ENCODE assay signal across 8 cellular contexts in the genomic region with DNA sequence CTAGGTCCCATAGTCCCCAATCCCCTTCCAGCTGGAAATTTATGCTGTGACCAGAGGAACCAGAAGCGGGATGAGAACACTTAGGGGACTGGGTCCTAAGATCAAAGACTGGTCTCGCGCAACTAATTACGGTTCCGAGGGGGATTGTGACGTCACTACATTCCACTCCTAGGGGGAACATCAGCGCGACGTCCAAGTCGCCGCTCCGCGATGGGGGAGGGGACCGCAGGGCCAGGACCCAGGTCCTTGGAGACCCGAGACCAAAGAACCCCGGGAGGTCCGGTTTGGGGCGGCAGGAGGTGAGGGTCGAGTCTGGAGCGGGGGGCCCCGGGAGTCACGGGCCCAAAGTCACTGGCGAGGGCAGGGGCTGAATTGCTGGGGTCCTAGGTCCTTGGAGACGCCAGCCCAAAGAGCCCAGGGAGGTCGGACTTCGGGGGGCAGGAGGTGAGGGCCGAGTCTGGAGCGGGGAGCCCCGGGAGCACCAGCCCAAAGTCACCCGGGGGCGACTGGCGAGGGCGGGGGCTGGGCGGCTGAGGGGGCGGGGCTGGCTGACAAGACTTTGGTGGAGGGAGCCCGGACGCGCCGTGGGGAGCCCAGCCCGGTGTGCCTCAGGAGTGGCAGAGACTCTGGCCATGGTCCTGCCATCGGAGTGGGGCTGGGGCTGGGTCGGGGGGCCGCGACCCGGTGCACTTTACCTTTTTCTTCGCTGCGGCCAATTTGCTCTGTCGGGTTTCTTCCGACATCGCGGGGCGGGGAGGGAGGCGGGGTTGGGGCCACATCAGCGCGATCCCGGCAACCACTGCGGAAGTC. TPM values are rescaled to one million over a fixed set of nuclear protein-coding genes. Genes with fewer than 3 reads are reported as not detected.
DNase-seq lines count a peak whose midpoint lies in the region; ATAC-seq and TF ChIP-seq lines count a peak whose summit lies in the region.

A gene with protein sequence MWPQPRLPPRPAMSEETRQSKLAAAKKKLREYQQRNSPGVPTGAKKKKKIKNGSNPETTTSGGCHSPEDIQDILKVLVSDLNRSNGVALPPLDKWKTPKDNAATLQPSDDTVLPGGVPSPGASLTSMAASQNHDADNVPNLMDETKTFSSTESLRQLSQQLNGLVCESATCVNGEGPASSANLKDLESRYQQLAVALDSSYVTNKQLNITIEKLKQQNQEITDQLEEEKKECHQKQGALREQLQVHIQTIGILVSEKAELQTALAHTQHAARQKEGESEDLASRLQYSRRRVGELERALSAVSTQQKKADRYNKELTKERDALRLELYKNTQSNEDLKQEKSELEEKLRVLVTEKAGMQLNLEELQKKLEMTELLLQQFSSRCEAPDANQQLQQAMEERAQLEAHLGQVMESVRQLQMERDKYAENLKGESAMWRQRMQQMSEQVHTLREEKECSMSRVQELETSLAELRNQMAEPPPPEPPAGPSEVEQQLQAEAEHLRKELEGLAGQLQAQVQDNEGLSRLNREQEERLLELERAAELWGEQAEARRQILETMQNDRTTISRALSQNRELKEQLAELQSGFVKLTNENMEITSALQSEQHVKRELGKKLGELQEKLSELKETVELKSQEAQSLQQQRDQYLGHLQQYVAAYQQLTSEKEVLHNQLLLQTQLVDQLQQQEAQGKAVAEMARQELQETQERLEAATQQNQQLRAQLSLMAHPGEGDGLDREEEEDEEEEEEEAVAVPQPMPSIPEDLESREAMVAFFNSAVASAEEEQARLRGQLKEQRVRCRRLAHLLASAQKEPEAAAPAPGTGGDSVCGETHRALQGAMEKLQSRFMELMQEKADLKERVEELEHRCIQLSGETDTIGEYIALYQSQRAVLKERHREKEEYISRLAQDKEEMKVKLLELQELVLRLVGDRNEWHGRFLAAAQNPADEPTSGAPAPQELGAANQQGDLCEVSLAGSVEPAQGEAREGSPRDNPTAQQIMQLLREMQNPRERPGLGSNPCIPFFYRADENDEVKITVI (minus strand): TSS at position 810 of the 810 bp plus-strand sequence. CDS start 31 bp downstream, at position 779.

- H3K4me1 ChIP-seq in stomach smooth muscle (ENCODE audit: control insufficient read depth, insufficient read depth, low read length), result peaks cover 29% of the 10 kb centered on the region

- H3K36me3 ChIP-seq in stomach smooth muscle (ENCODE audit: control insufficient read depth in 2 of 2, insufficient read depth in 2 of 2, low read length in 2 of 2), result peaks cover 9 to 18% of the 10 kb centered on the region in 2 donors

- TF ChIP-seq CTCF in coronary artery (IDR thresholded peaks at IDR 0.05), result no peak

- ATAC-seq in GM18499 (IDR thresholded peaks at IDR 0.05; ENCODE audit: insufficient read depth, unreplicated experiment), result peak; percentile 25
- peak; percentile 57 for ATAC-seq in HG02798 (IDR thresholded peaks at IDR 0.05; ENCODE audit: poor library complexity, unreplicated experiment)
- peak; percentile 68 for ATAC-seq in left lobe of liver

- peak within 1 kb of the TSS; percentile 91 for H3K27ac ChIP-seq in coronary artery
- peak within 1 kb of the TSS; percentile 76 for H3K27ac ChIP-seq in stomach smooth muscle (ENCODE audit: low read length)

- H3K4me3 ChIP-seq in coronary artery, result peak within 1 kb of the TSS; percentile 83
- peak within 1 kb of the TSS; percentile 87 to 92 for H3K4me3 ChIP-seq in stomach smooth muscle (ENCODE audit: low read length in 2 of 2)

- no peaks in the 10 kb centered on the region for H3K9me3 ChIP-seq in stomach smooth muscle (ENCODE audit: control insufficient read depth in 2 of 2, low read length in 2 of 2)

- H3K9ac ChIP-seq in stomach smooth muscle (ENCODE audit: low read length in 2 of 2), result peak within 1 kb of the TSS; percentile 91 to 97

- no peaks in the 10 kb centered on the region for H3K27me3 ChIP-seq in stomach smooth muscle (ENCODE audit: control insufficient read depth in 1 of 2, insufficient read depth in 2 of 2, low read length in 2 of 2)

- peak; percentile 63 for DNase-seq in AG08395 (ENCODE audit: low spot score)
- peak; percentile 45 for DNase-seq in OCI-M1 (lab: John Stamatoyannopoulos, UW)
- DNase-seq in coronary artery (ENCODE audit: low spot score), result no peak
- DNase-seq in left lobe of liver (ENCODE audit: low spot score), result no peak
- DNase-seq in foreskin melanocyte, result no peak

RNA-seq across cellular contexts. Expression of the gene that starts here (rescaled TPM):
- total RNA-seq in left lobe of liver, result 34.8 TPM

Comparison
In these comparisons a context has a peak if more than half of its experiments do, and no peak if none do; other contexts are left out.
1. DNase-seq: peak in AG08395 (single experiment) and OCI-M1 (single experiment); none in coronary artery (single experiment), left lobe of liver (single experiment) and foreskin melanocyte (single experiment).
2. Peak in every context shown above with its lines, with median percentiles within 50 percentile points of each other: ATAC-seq.